Comparison of ENCODE assay signal across 8 cellular contexts in the genomic region with DNA sequence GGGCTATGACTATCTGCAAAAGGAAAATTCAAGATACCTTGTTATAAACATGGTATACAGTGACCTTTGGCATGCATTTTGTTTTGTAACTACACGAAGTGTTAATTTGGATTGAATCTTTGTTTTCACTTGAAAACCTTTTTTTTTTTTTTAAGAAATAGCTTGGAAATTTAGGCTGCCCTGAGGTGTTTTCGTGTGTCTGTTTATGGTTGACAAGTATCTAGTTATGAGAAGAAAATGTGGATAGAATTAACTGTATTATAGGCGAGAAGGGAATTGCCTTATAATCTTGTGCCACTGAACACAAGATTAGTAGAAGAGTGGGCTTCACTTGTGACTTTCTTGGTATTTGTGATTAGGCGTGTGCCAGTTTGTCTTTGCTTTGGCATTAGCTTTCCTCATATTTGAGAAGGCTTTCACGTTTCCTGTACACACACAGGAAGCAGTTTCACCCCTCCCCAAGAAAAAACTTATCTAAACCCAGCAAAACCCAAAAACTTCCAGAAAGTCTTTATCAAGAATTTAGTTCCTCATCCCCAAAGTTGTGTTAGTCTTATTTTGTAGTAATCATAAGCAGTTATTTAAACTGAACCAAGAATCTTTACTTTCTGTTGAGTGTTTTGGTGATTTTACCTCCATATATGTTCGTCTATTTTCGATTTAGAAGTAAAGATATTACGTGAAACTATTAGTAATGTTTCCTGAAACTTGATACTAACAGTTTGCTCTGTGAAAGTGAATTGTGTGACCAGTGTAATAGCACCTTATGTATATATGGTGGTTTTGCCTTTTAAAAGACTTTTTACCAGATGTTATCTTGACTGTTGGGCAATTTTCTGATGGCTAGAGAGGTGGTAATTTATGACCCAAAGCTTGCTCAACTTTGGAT. TPM values are rescaled to one million over a fixed set of nuclear protein-coding genes. Genes with fewer than 3 reads are reported as not detected.
DNase-seq lines count a peak whose midpoint lies in the region; ATAC-seq and TF ChIP-seq lines count a peak whose summit lies in the region.

No MANE protein-coding gene starts in this region.

- peak overlapping the region; percentile 87 to 92 for H3K27ac Mint-ChIP-seq in T-cell

- intact Hi-C loops in stomach (cut with DNase I; ENCODE audit: low total_unique reads), result no loop called here

- no peak for TF ChIP-seq POLR2A in stomach (IDR thresholded peaks at IDR 0.05)
- no peak for TF ChIP-seq POLR2A in GM18505 (IDR thresholded peaks at IDR 0.05; ENCODE audit: borderline replicate concordance, extremely low read depth, insufficient read depth, insufficient read length)

- no peaks in the 10 kb centered on the region for H3F3A ChIP-seq in DOHH2 (ENCODE audit: control insufficient read depth, insufficient read depth)

- H3K4me3 ChIP-seq in DOHH2 (ENCODE audit: low read length) (peak overlapping the region; percentile 87), foreskin fibroblast (ENCODE audit: low read depth in 1 of 2, low read length in 2 of 2) (peak overlapping the region; percentile 32 to 71), stomach (peak overlapping the region; percentile 2 to 94 (median 78))

- peaks cover 52% of the 10 kb centered on the region for H4K20me1 ChIP-seq in DOHH2 (ENCODE audit: control insufficient read depth, insufficient read depth, low read depth, low read length)

- H3K4me2 ChIP-seq in DOHH2 (ENCODE audit: low read length), result peak overlapping the region; percentile 70

- H3K36me3 ChIP-seq in DOHH2 (ENCODE audit: control insufficient read depth, low read length) (peaks cover 13% of the 10 kb centered on the region), stomach (no peaks in the 10 kb centered on the region)

- H3K4me3 Mint-ChIP-seq in T-cell, result peak overlapping the region; percentile 88 to 98 (median 88)

- peaks cover 89% of the 10 kb centered on the region for H3K79me2 ChIP-seq in DOHH2 (ENCODE audit: control insufficient read depth, low read length)

- TF ChIP-seq CTCF in DOHH2 (IDR thresholded peaks at IDR 0.05; ENCODE audit: low read depth, low read length, poor library complexity, severe bottlenecking), result no peak
- TF ChIP-seq CTCF in foreskin fibroblast (IDR thresholded peaks at IDR 0.05; ENCODE audit: low read depth, low read length), result no peak
- no peak for TF ChIP-seq CTCF in stomach (IDR thresholded peaks at IDR 0.05)

- H3K27ac ChIP-seq in DOHH2 (ENCODE audit: low read depth, low read length), result no peak overlapping the region
- H3K27ac ChIP-seq in stomach, result peak overlapping the region in 4 of 5 donors; percentile 42 to 100 (median 100)

- CTCF ChIA-PET in T-cell (lab: Charles Lee), result interaction anchor here (0.6 to 2.4 kb wide), 4 partner anchors 12 to 204 kb away, joined by 3 to 9 read pairs (median 4); no protein-coding TSS in a partner anchor

- no peaks in the 10 kb centered on the region for H3K27me3 Mint-ChIP-seq in T-cell

- peaks cover 65% of the 10 kb centered on the region for H3K4me1 ChIP-seq in DOHH2 (ENCODE audit: control insufficient read depth, low read length)
- H3K4me1 ChIP-seq in stomach, result peaks cover 33 to 72% (median 64%) of the 10 kb centered on the region in 4 donors

- no peaks in the 10 kb centered on the region for H3K9me3 Mint-ChIP-seq in T-cell

- H3K36me3 Mint-ChIP-seq in T-cell, result peaks cover 3% of the 10 kb centered on the region

- H3K4me1 Mint-ChIP-seq in T-cell, result peaks cover 67 to 70% (median 69%) of the 10 kb centered on the region in 3 donors

- H3K9me2 ChIP-seq in DOHH2 (replicated peaks; ENCODE audit: control insufficient read depth, low read length), result no peaks in the 10 kb centered on the region

- POLR2A ChIA-PET in T-cell (lab: Charles Lee), result interaction anchor here (0.6 to 1.8 kb wide), 12 partner anchors 11 to 1977 kb away, joined by 3 to 13 read pairs (median 4); partner anchors contain the start of gene VPS26C (in 1 of the 2)

- TF ChIP-seq EP300 in stomach (IDR thresholded peaks at IDR 0.05), result no peak

- H3K9me3 ChIP-seq in DOHH2 (ENCODE audit: control insufficient read depth, insufficient read depth, low read length), result no peaks in the 10 kb centered on the region
- H3K9me3 ChIP-seq in stomach, result no peaks in the 10 kb centered on the region

- ATAC-seq in T-cell (replicated peaks in 1 of 4) (no peak), HG03521 (IDR thresholded peaks at IDR 0.05; ENCODE audit: unreplicated experiment) (no peak), GM18505 (IDR thresholded peaks at IDR 0.05; ENCODE audit: unreplicated experiment) (no peak), GM21526 (IDR thresholded peaks at IDR 0.05; ENCODE audit: low FRiP score, unreplicated experiment) (no peak)

- WGBS in stomach, 5 donors, result 6 to 14% (median 9%) methylated on average over 8 of the region's 8 CpGs

- H3K27me3 ChIP-seq in DOHH2 (ENCODE audit: control insufficient read depth, low read length), result no peaks in the 10 kb centered on the region
- no peaks in the 10 kb centered on the region for H3K27me3 ChIP-seq in stomach

- DNase-seq in HCEC 1CT, result peak; percentile 80
- no peak for DNase-seq in T-cell
- peak; percentile 35 to 58 for DNase-seq in foreskin fibroblast
- DNase-seq in stomach, result no peak

RNA-seq across cellular contexts. Expression of gene DYRK1A, which starts 3.8 kb away (rescaled TPM):
- 100 to 1,000 TPM; 113 to 149 (median 115) TPM for total RNA-seq in T-cell
- total RNA-seq in stomach, result 100 to 1,000 TPM in 2 of 5 donors, 10 to 100 TPM in 3; 58.3 to 124 (median 99.4) TPM
- 10 to 100 TPM; 10.1 to 19.0 (median 16.3) TPM for polyA plus RNA-seq in stomach

Comparison
In these comparisons a context has a peak if more than half of its experiments do, and no peak if none do; other contexts are left out.
1. DNase-seq: peak in HCEC 1CT (single experiment) and foreskin fibroblast (2 of 2); none in T-cell (0 of 34) and stomach (single experiment).
2. Peak in every context shown above with its lines, with median percentiles within 50 percentile points of each other: H3K4me3 ChIP-seq.